1 cellular context compared by ENCODE assay signal in genomic region chr21:32122082-32122481, GRCh38.
TF ChIP-seq lines count a peak whose summit lies in the region.

No MANE protein-coding gene starts in this region.

TF ChIP-seq in H1, 55 proteins besides CTCF, POLR2A, EP300 and RAD21 (continued from another document):
- no peak for TF ChIP-seq CHD7 (IDR thresholded peaks at IDR 0.05; ENCODE audit: insufficient replicate concordance, low read length)
- no peak for TF ChIP-seq RNF2 (IDR thresholded peaks at IDR 0.05; ENCODE audit: borderline replicate concordance, low read depth, low read length, missing control alignments, poor library complexity, severe bottlenecking)
- no peak for TF ChIP-seq KDM1A (IDR thresholded peaks at IDR 0.05; ENCODE audit: borderline replicate concordance, low read length)
- no peak for TF ChIP-seq KDM5A (IDR thresholded peaks at IDR 0.05; ENCODE audit: low read length)
- TF ChIP-seq SP4 (IDR thresholded peaks at IDR 0.05; ENCODE audit: low read length): no peak
- TF ChIP-seq GABPA (IDR thresholded peaks at IDR 0.05; ENCODE audit: borderline replicate concordance, insufficient read depth, low read length): no peak
- TF ChIP-seq USF2 (IDR thresholded peaks at IDR 0.05; ENCODE audit: low read length): no peak
- TF ChIP-seq KDM4A (IDR thresholded peaks at IDR 0.05; ENCODE audit: low read depth, low read length, severe bottlenecking): no peak
- TF ChIP-seq POLR2AphosphoS5 (IDR thresholded peaks at IDR 0.05; ENCODE audit: low read depth, low read length): no peak
- no peak for TF ChIP-seq CTBP2 (IDR thresholded peaks at IDR 0.05; ENCODE audit: borderline replicate concordance, insufficient read depth, insufficient read length, low read length)
- TF ChIP-seq TEAD4 (IDR thresholded peaks at IDR 0.05; ENCODE audit: low read depth, low read length): no peak
- TF ChIP-seq SRF (IDR thresholded peaks at IDR 0.05; ENCODE audit: low read depth, low read length): no peak
- TF ChIP-seq HDAC2 (IDR thresholded peaks at IDR 0.05; ENCODE audit: borderline replicate concordance in 1 of 2, low read depth in 2 of 2, low read length in 2 of 2): no peak
- TF ChIP-seq FOSL1 (IDR thresholded peaks at IDR 0.05; ENCODE audit: insufficient read depth, low read depth, low read length): no peak
- no peak for TF ChIP-seq RXRA (IDR thresholded peaks at IDR 0.05; ENCODE audit: insufficient read depth, low read depth, low read length)
- no peak for TF ChIP-seq RFX5 (IDR thresholded peaks at IDR 0.05; ENCODE audit: borderline replicate concordance, low read depth, low read length)
- TF ChIP-seq GTF2F1 (IDR thresholded peaks at IDR 0.05; ENCODE audit: borderline replicate concordance, low read depth, low read length): no peak
